22 cellular contexts compared by ENCODE assay signal in the genomic region with DNA sequence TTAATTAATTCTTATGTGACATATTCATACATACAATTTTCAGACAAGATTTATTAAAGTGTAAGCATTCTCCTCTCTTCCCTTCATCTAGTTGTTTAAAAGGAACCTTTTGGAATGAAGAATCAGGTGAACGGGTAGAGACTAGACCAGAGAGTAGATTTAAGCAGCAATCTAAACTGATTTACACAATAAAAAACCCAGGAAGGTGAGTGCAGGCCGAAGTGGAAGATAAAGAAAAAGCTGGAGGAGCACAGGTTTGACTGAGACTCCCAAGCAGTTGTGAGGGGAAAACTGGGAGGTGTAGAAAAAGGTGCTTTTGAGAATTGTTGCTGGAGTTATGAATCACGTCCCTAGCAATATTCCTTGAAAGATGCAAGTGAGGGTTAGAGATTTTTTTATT.
"Had no signal": no experiment of that assay in that cellular context is flagged by ENCODE, and none has a peak within 500 bp of the region (broad histone marks: within the 10 kb centered on the region; RNA-seq: fewer than 3 reads in every experiment).

No MANE protein-coding gene starts in this region.

- H3K4me1 ChIP-seq: esophagus muscularis mucosa, gastrocnemius medialis, left lung had no signal

- H3K4me3 Mint-ChIP-seq: memory B cell; naive B cell; naive thymus-derived CD8-positive, alpha-beta T cell had no signal

- H3K27me3 Mint-ChIP-seq: memory B cell; naive B cell; naive thymus-derived CD8-positive, alpha-beta T cell had no signal

- H3K36me3 ChIP-seq: esophagus muscularis mucosa, gastrocnemius medialis, heart right ventricle, left lung had no signal

- H3K36me3 Mint-ChIP-seq: memory B cell; naive B cell; naive thymus-derived CD8-positive, alpha-beta T cell had no signal

- DNase-seq: dermis blood vessel endothelial cell; dorsolateral prefrontal cortex; effector CD4-positive, alpha-beta T cell; effector memory CD4-positive, alpha-beta T cell; foreskin melanocyte; gastrocnemius medialis; glutamatergic neuron; head of caudate nucleus; heart right ventricle; hippocampal formation; left cardiac atrium; left lung; left ventricle myocardium superior; mammary epithelial cell; mesendoderm; midbrain; naive B cell; naive thymus-derived CD8-positive, alpha-beta T cell had no signal

- ATAC-seq: gastrocnemius medialis; heart right ventricle; left cardiac atrium; left lung; left ventricle myocardium superior; naive thymus-derived CD8-positive, alpha-beta T cell had no signal

- H3K27ac ChIP-seq: coronary artery, dorsolateral prefrontal cortex, esophagus muscularis mucosa, gastrocnemius medialis, heart right ventricle, left lung had no signal

- H3K4me3 ChIP-seq: coronary artery, dorsolateral prefrontal cortex, esophagus muscularis mucosa, gastrocnemius medialis, heart right ventricle, left lung, lung had no signal

- H3K4me1 Mint-ChIP-seq: memory B cell; naive B cell; naive thymus-derived CD8-positive, alpha-beta T cell had no signal

- H3K27me3 ChIP-seq: dorsolateral prefrontal cortex, esophagus muscularis mucosa, gastrocnemius medialis, heart right ventricle, left lung had no signal

- H3K27ac Mint-ChIP-seq: memory B cell; naive B cell; naive thymus-derived CD8-positive, alpha-beta T cell had no signal
